Comparison of ENCODE assay signal across 36 cellular contexts in genomic region chr1:18316764-18317163, GRCh38.
"Had no signal": no experiment of that assay in that cellular context is flagged by ENCODE, and none has a peak within 500 bp of the region (broad histone marks: within the 10 kb centered on the region; RNA-seq: fewer than 3 reads in every experiment).

No MANE protein-coding gene starts in this region.

- ATAC-seq: activated CD4-positive, CD25-positive, alpha-beta regulatory T cell treated with anti-CD3 and anti-CD28 coated beads, Interleukin-2, amount 50 U/mL, for 24 hours; activated CD8-positive, alpha-beta T cell treated with anti-CD3 and anti-CD28 coated beads for 36 hours; activated naive CD8-positive, alpha-beta T cell treated with anti-CD3 and anti-CD28 coated beads, Interleukin-2, amount 50 U/mL, for 24 hours; activated T-cell treated with anti-CD3 and anti-CD28 coated beads, Interleukin-2, amount 50 U/mL, for 4 hours; activated T-helper 17 cell treated with anti-CD3 and anti-CD28 coated beads, Interleukin-2, amount 50 U/mL, for 72 hours; gastroesophageal sphincter; T-helper 17 cell had no signal

- H3K4me1 ChIP-seq: adrenal gland, breast epithelium, colonic mucosa, esophagus squamous epithelium had no signal

- H3K27me3 ChIP-seq: adrenal gland, breast epithelium, cardiac muscle cell, colonic mucosa had no signal

- H3K4me3 Mint-ChIP-seq: activated B cell treated with CpG ODN at 0.5 μM for 24 hours; activated CD8-positive, alpha-beta T cell treated with anti-CD3 and anti-CD28 coated beads for 36 hours; activated naive CD4-positive, alpha-beta T cell treated with anti-CD3 and anti-CD28 coated beads, Interleukin-2, amount 50 U/mL, for 24 hours; activated naive CD8-positive, alpha-beta T cell treated with anti-CD3 and anti-CD28 coated beads for 36 hours; activated naive CD8-positive, alpha-beta T cell treated with anti-CD3 and anti-CD28 coated beads, Interleukin-2, amount 50 U/mL, for 24 hours; activated T-cell treated with anti-CD3 and anti-CD28 coated beads, Interleukin-2, amount 50 U/mL, for 4 hours; activated T-helper 17 cell treated with anti-CD3 and anti-CD28 coated beads, Interleukin-2, amount 50 U/mL, for 72 hours; brain; T-helper 17 cell; T-helper 2 cell treated with Interferon-gamma antibody and Interleukin-4, amounts not matched to agents 5 μg/mL and 100 μg/mL, for 36 hours had no signal

- H3K27me3 Mint-ChIP-seq: activated naive CD8-positive, alpha-beta T cell treated with anti-CD3 and anti-CD28 coated beads, Interleukin-2, amount 50 U/mL, for 24 hours; brain had no signal

- H3K9me3 ChIP-seq: breast epithelium, colonic mucosa had no signal

- H3K36me3 ChIP-seq: adrenal gland, breast epithelium, cardiac muscle cell, colonic mucosa, esophagus squamous epithelium, gastroesophageal sphincter, WERI-Rb-1 had no signal

- DNase-seq: activated B cell treated with CpG ODN at 0.5 μM for 24 hours; activated CD4-positive, alpha-beta T cell treated with anti-CD3 and anti-CD28 coated beads for 48 hours; activated CD4-positive, alpha-beta T cell treated with anti-CD3 and anti-CD28 coated beads, Interleukin-2, amount 50 U/mL, for 1 hour; activated CD4-positive, alpha-beta T cell treated with anti-CD3 and anti-CD28 coated beads, Interleukin-2, amount 50 U/mL, for 48 hours; activated CD8-positive, alpha-beta memory T cell treated with anti-CD3 and anti-CD28 coated beads for 24 hours; activated CD8-positive, alpha-beta T cell treated with anti-CD3 and anti-CD28 coated beads for 36 hours; activated effector memory CD4-positive, alpha-beta T cell treated with Interleukin-2 at 50 U/mL for 16 hours; activated gamma-delta T cell treated with Interleukin-2 at 50 U/mL for 16 hours; activated naive CD4-positive, alpha-beta T cell treated with Interleukin-2 at 50 U/mL for 16 hours; activated naive CD8-positive, alpha-beta T cell treated with anti-CD3 and anti-CD28 coated beads for 36 hours; activated naive CD8-positive, alpha-beta T cell treated with anti-CD3 and anti-CD28 coated beads, Interleukin-2, amount 50 U/mL, for 24 hours; activated T-cell treated with anti-CD3 and anti-CD28 coated beads, Interleukin-2, amount 50 U/mL, for 4 hours; adrenal gland; amygdala; aorta; central memory CD4-positive, alpha-beta T cell; cerebellar nuclear complex; colonic mucosa; effector CD8-positive, alpha-beta T cell; esophagus squamous epithelium; foreskin melanocyte; T-helper 1 cell; T-helper 17 cell; T1000; WERI-Rb-1 had no signal

- H3K4me1 Mint-ChIP-seq: activated B cell treated with CpG ODN at 0.5 μM for 24 hours; activated naive CD4-positive, alpha-beta T cell treated with anti-CD3 and anti-CD28 coated beads, Interleukin-2, amount 50 U/mL, for 24 hours; activated naive CD8-positive, alpha-beta T cell treated with anti-CD3 and anti-CD28 coated beads for 36 hours; activated naive CD8-positive, alpha-beta T cell treated with anti-CD3 and anti-CD28 coated beads, Interleukin-2, amount 50 U/mL, for 24 hours; activated T-helper 17 cell treated with anti-CD3 and anti-CD28 coated beads, Interleukin-2, amount 50 U/mL, for 72 hours; brain; T-helper 17 cell had no signal

- H3K36me3 Mint-ChIP-seq: activated naive CD4-positive, alpha-beta T cell treated with anti-CD3 and anti-CD28 coated beads, Interleukin-2, amount 50 U/mL, for 24 hours; activated naive CD8-positive, alpha-beta T cell treated with anti-CD3 and anti-CD28 coated beads for 36 hours had no signal

- H3K27ac Mint-ChIP-seq: activated B cell treated with CpG ODN at 0.5 μM for 24 hours; activated CD8-positive, alpha-beta T cell treated with anti-CD3 and anti-CD28 coated beads for 36 hours; activated naive CD4-positive, alpha-beta T cell treated with anti-CD3 and anti-CD28 coated beads, Interleukin-2, amount 50 U/mL, for 24 hours; activated naive CD8-positive, alpha-beta T cell treated with anti-CD3 and anti-CD28 coated beads for 36 hours; activated naive CD8-positive, alpha-beta T cell treated with anti-CD3 and anti-CD28 coated beads, Interleukin-2, amount 50 U/mL, for 24 hours; activated T-helper 17 cell treated with anti-CD3 and anti-CD28 coated beads, Interleukin-2, amount 50 U/mL, for 72 hours; brain; T-helper 17 cell; T-helper 2 cell treated with Interferon-gamma antibody and Interleukin-4, amounts not matched to agents 5 μg/mL and 100 μg/mL, for 36 hours had no signal

- H3K4me3 ChIP-seq: adrenal gland, breast epithelium, cardiac muscle cell, colonic mucosa, esophagus squamous epithelium, gastroesophageal sphincter had no signal

- H3K27ac ChIP-seq: adrenal gland, breast epithelium, cardiac muscle cell, colonic mucosa, epithelial cell of prostate, esophagus squamous epithelium, gastroesophageal sphincter, WERI-Rb-1 had no signal

- H3K9me3 Mint-ChIP-seq: activated CD8-positive, alpha-beta T cell treated with anti-CD3 and anti-CD28 coated beads for 36 hours; activated naive CD4-positive, alpha-beta T cell treated with anti-CD3 and anti-CD28 coated beads, Interleukin-2, amount 50 U/mL, for 24 hours; activated naive CD8-positive, alpha-beta T cell treated with anti-CD3 and anti-CD28 coated beads for 36 hours; activated naive CD8-positive, alpha-beta T cell treated with anti-CD3 and anti-CD28 coated beads, Interleukin-2, amount 50 U/mL, for 24 hours; activated T-cell treated with anti-CD3 and anti-CD28 coated beads, Interleukin-2, amount 50 U/mL, for 4 hours; activated T-helper 17 cell treated with anti-CD3 and anti-CD28 coated beads, Interleukin-2, amount 50 U/mL, for 72 hours; T-helper 2 cell treated with Interferon-gamma antibody and Interleukin-4, amounts not matched to agents 5 μg/mL and 100 μg/mL, for 36 hours had no signal

- FAIRE-seq: endometrium, endothelial cell of umbilical vein had no signal
